ENCODE assay signal across 10 cellular contexts in genomic region chr1:203038217-203038741, GRCh38. TPM values are rescaled to one million over a fixed set of nuclear protein-coding genes. Genes with fewer than 3 reads are reported as not detected.
DNase-seq lines count a peak whose midpoint lies in the region; ATAC-seq, FAIRE-seq and TF ChIP-seq lines count a peak whose summit lies in the region.
"Had no signal": no experiment of that assay in that cellular context is flagged by ENCODE, and none has a peak within 500 bp of the region (broad histone marks: within the 10 kb centered on the region; RNA-seq: fewer than 3 reads in every experiment).

No MANE protein-coding gene starts in this region.

- H3K27me3 ChIP-seq in thoracic aorta (replicated peaks; ENCODE audit: insufficient read depth): no peaks in the 10 kb centered on the region
- no peaks in the 10 kb centered on the region for H3K27me3 ChIP-seq in tibial nerve

- peak overlapping the region; percentile 34; the same call in 2 of the 3 replicates for H3K4me2 ChIP-seq in A549

- no peaks in the 10 kb centered on the region for H3K36me3 ChIP-seq in thoracic aorta
- H3K36me3 ChIP-seq in tibial nerve: no peaks in the 10 kb centered on the region

- no peak for TF ChIP-seq POLR2A in A549 (IDR thresholded peaks at IDR 0.05; ENCODE audit: low read length)
- TF ChIP-seq POLR2A in tibial nerve (IDR thresholded peaks at IDR 0.05): no peak

- no peak for FAIRE-seq in A549 (lab: Jason Lieb, UNC)
- FAIRE-seq: G401.6 had no signal

- peak; percentile 45 to 46 for DNase-seq in A549 (ENCODE audit: low read depth in 1 of 2, low spot score in 1 of 2)
- peak; percentile 40 for DNase-seq in RKO (ENCODE audit: low spot score)
- peak; percentile 75 for DNase-seq in Right ventricle myocardium inferior (ENCODE audit: missing footprints)
- peak; percentile 67 for DNase-seq in thoracic aorta (ENCODE audit: low spot score)
- no peak for DNase-seq in tibial nerve (ENCODE audit: low spot score in 2 of 2)
- DNase-seq: naive B cell had no signal

- POLR2A ChIA-PET in A549 (lab: Yijun Ruan, JAX): no interaction called here

- H3K4me1 ChIP-seq in A549: peaks cover 15% of the 10 kb centered on the region; the same call in 2 of the 3 replicates
- peaks cover 11 to 33% of the 10 kb centered on the region in 2 donors for H3K4me1 ChIP-seq in thoracic aorta (ENCODE audit: control insufficient read depth in 1 of 2, low read depth in 2 of 2)
- H3K4me1 ChIP-seq in tibial nerve: peaks cover 0 to 14% (median 0%) of the 10 kb centered on the region in 4 donors

- ATAC-seq in A549 (peak; percentile 55 to 68), GM21619 (IDR thresholded peaks at IDR 0.05; ENCODE audit: unreplicated experiment) (peak; percentile 67), Right ventricle myocardium inferior (peak; percentile 83), thoracic aorta (ENCODE audit: insufficient number of reproducible peaks, low FRiP score, low read depth) (peak; percentile 66), HG03469 (IDR thresholded peaks at IDR 0.05; ENCODE audit: unreplicated experiment) (no peak), HG02970 (IDR thresholded peaks at IDR 0.05; ENCODE audit: low FRiP score, unreplicated experiment) (no peak)

- 5% methylated on average over 7 of the region's 9 CpGs for WGBS in A549 (ENCODE audit: missing lambda C conversion rate)
- 41% methylated on average over 8 to 9 of the region's 9 CpGs for WGBS in tibial nerve, 2 donors

- H3K27ac ChIP-seq in A549: peak overlapping the region in 1 of 2 experiments; percentile 40; a peak in 2 of 6 replicates
- peak overlapping the region; percentile 85 to 95 for H3K27ac ChIP-seq in thoracic aorta
- no peak overlapping the region for H3K27ac ChIP-seq in tibial nerve

- CTCF ChIA-PET in A549 (lab: Yijun Ruan, JAX): interaction anchor here (0.5 to 25.2 kb wide), 33 partner anchors 11 to 593 kb away, joined by 3 to 452 read pairs (median 12); partner anchors contain the start of genes ADORA1, MYBPH and PPFIA4

- TF ChIP-seq RAD21 in A549 (conservative IDR thresholded peaks at IDR 0.05 in 1 of 2, IDR thresholded peaks at IDR 0.05 in 1 of 2): no peak

- no peaks in the 10 kb centered on the region for H3K9me3 ChIP-seq in A549
- H3K9me3 ChIP-seq in thoracic aorta: no peaks in the 10 kb centered on the region
- no peaks in the 10 kb centered on the region for H3K9me3 ChIP-seq in tibial nerve

- intact Hi-C loops in Right ventricle myocardium inferior (cut with DNase I): loop anchor here (5.0 kb wide), 1 partner anchor 89 kb away; the partner anchor contains the start of gene ADORA1

- TF ChIP-seq CTCF in A549 (IDR thresholded peaks at IDR 0.05) (no peak), thoracic aorta (IDR thresholded peaks at IDR 0.05) (peak; percentile 8), tibial nerve (IDR thresholded peaks at IDR 0.05) (no peak)

- TF ChIP-seq EP300 in A549 (IDR thresholded peaks at IDR 0.05) (no peak), tibial nerve (IDR thresholded peaks at IDR 0.05) (no peak)

- no peak overlapping the region for H3K4me3 ChIP-seq in A549
- H3K4me3 ChIP-seq in thoracic aorta: peak overlapping the region; percentile 41
- H3K4me3 ChIP-seq in tibial nerve: no peak overlapping the region

TF ChIP-seq in A549, 52 proteins besides CTCF, POLR2A, EP300 and RAD21:
- TF ChIP-seq RCOR1 (IDR thresholded peaks at IDR 0.05; ENCODE audit: low read depth, low read length) (no peak), USF2 (IDR thresholded peaks at IDR 0.05) (0 out of 2 replicates have a peak, but pooled peaks have one; percentile 13)

RNA-seq across cellular contexts. Expression of gene PPFIA4, which starts 12.0 kb away (rescaled TPM):
- 0.47 and 1.0 TPM in 2 replicates for polyA plus RNA-seq in A549 (2011; rRNA removed)
- 0.45 and 0.60 TPM in 2 replicates for polyA plus RNA-seq in A549 (2012; cell fraction: cytosol; rRNA removed)
- 2.9 and 3.3 TPM in 2 replicates for polyA plus RNA-seq in A549 (2012; cell fraction: nucleus; rRNA removed)
- 0.33 to 0.63 TPM (median 0.44 TPM) in 3 replicates for polyA plus RNA-seq in A549 (2017; fragmentation: RNase III; extraction: RNeasy Plus Mini Kit Qiagen cat#74134 plus additional on column Dnase treatment)
- 0.73 and 1.6 TPM in 2 replicates for polyA minus RNA-seq in A549 (2011; rRNA and poly(A)+ RNA removed)
- 22.2 TPM for total RNA-seq in Right ventricle myocardium inferior
- total RNA-seq in thoracic aorta: 10 to 100 TPM; 13.5 to 16.5 TPM
- total RNA-seq in tibial nerve: 10 to 100 TPM in 1 of 4 donors, under 1 TPM in 3; under 0.01 to 24.6 (median 0.30) TPM

RNA-seq across cellular contexts. Expression of gene TMEM183A, which starts 31.1 kb away (rescaled TPM):
- polyA plus RNA-seq in A549 (2011; rRNA removed) (114 and 123 TPM in 2 replicates), A549 (2017; fragmentation: RNase III; extraction: RNeasy Plus Mini Kit Qiagen cat#74134 plus additional on column Dnase treatment) (46.3 to 49.4 TPM (median 48.4 TPM) in 3 replicates)
- 61.0 and 67.8 TPM in 2 replicates for polyA plus RNA-seq in A549 (2012; cell fraction: cytosol; rRNA removed)
- 40.6 and 60.6 TPM in 2 replicates for polyA plus RNA-seq in A549 (2012; cell fraction: nucleus; rRNA removed)
- 107 and 128 TPM in 2 replicates for polyA minus RNA-seq in A549 (2011; rRNA and poly(A)+ RNA removed)
- total RNA-seq in Right ventricle myocardium inferior (24.0 TPM), thoracic aorta (10 to 100 TPM; 54.3 to 72.6 TPM), tibial nerve (10 to 100 TPM; 64.3 to 80.6 (median 74.7) TPM)

RNA-seq across cellular contexts. Expression of gene MYOG, which starts 47.5 kb away (rescaled TPM):
- not detected in 2 replicates for polyA plus RNA-seq in A549 (2011; rRNA removed)
- not detected in 2 replicates for polyA plus RNA-seq in A549 (2012; cell fraction: cytosol; rRNA removed)
- polyA plus RNA-seq in A549 (2012; cell fraction: nucleus; rRNA removed): not detected in 2 replicates
- polyA plus RNA-seq in A549 (2017; fragmentation: RNase III; extraction: RNeasy Plus Mini Kit Qiagen cat#74134 plus additional on column Dnase treatment): not detected in 3 replicates
- polyA minus RNA-seq in A549 (2011; rRNA and poly(A)+ RNA removed): not detected in 2 replicates
- total RNA-seq in Right ventricle myocardium inferior: not detected
- not detected for total RNA-seq in thoracic aorta
- not detected for total RNA-seq in tibial nerve

Comparison
In these comparisons a context has a peak if more than half of its experiments do, and no peak if none do; other contexts are left out.
1. ATAC-seq: peak in A549 (2 of 2), GM21619 (single experiment), Right ventricle myocardium inferior (single experiment) and thoracic aorta (single experiment); none in HG03469 (single experiment) and HG02970 (single experiment).
2. DNase-seq: peak in A549 (2 of 2), RKO (single experiment), Right ventricle myocardium inferior (single experiment) and thoracic aorta (single experiment); none in tibial nerve (0 of 2).
3. H3K27ac ChIP-seq: peak in thoracic aorta (2 of 2); none in tibial nerve (0 of 4).